In genomic region chr10:71131508-71132088, GRCh38 we compare ENCODE assay signal across 28 cellular contexts.
"Had no signal": no experiment of that assay in that cellular context is flagged by ENCODE, and none has a peak within 500 bp of the region (broad histone marks: within the 10 kb centered on the region; RNA-seq: fewer than 3 reads in every experiment).

No MANE protein-coding gene starts in this region.

- H3K4me2 ChIP-seq: SK-N-SH had no signal

- H3K9me3 Mint-ChIP-seq: activated CD8-positive, alpha-beta T cell treated with anti-CD3 and anti-CD28 coated beads for 36 hours; activated naive CD4-positive, alpha-beta T cell treated with anti-CD3 and anti-CD28 coated beads for 36 hours; activated T-helper 17 cell treated with anti-CD3 and anti-CD28 coated beads, Interleukin-2, amount 50 U/mL, for 72 hours; brain; IgD-negative memory B cell had no signal

- H3K9me3 ChIP-seq: SJCRH30, SK-N-SH had no signal

- DNase-seq: activated CD4-positive, alpha-beta T cell treated with anti-CD3 and anti-CD28 coated beads for 4 hours; activated CD4-positive, CD25-positive, alpha-beta regulatory T cell; activated CD8-positive, alpha-beta T cell treated with anti-CD3 and anti-CD28 coated beads for 36 hours; activated gamma-delta T cell; activated naive CD4-positive, alpha-beta T cell treated with anti-CD3 and anti-CD28 coated beads for 36 hours; activated T-cell treated with anti-CD3 and anti-CD28 coated beads for 4 hours; activated T-cell treated with anti-CD3 and anti-CD28 coated beads, Interleukin-2, amount 50 U/mL, for 48 hours; amygdala; KG1; NCI-H1092; NCI-H1417 treated with DMSO at 0.1 percent for 48 hours; NCI-H2029 treated with DMSO at 0.1 percent for 48 hours; NCI-H510A treated with DMSO at 0.1 percent for 48 hours; NCI-H69; NK-92 treated with Interleukin-12 subunit alpha and Interleukin-12 subunit beta, amount 100 ng/mL, for 24 hours; OCI-M1; Right ventricle myocardium superior; RPMI8226; SK-N-SH; T-helper 1 cell had no signal

- H3K27ac Mint-ChIP-seq: activated CD8-positive, alpha-beta T cell treated with anti-CD3 and anti-CD28 coated beads for 36 hours; activated naive CD4-positive, alpha-beta T cell treated with anti-CD3 and anti-CD28 coated beads for 36 hours; activated naive CD8-positive, alpha-beta T cell; activated T-helper 17 cell treated with anti-CD3 and anti-CD28 coated beads, Interleukin-2, amount 50 U/mL, for 72 hours; IgD-negative memory B cell had no signal

- H3K27me3 ChIP-seq: cardiac muscle cell, SJCRH30 had no signal

- H3K4me1 Mint-ChIP-seq: activated T-helper 17 cell treated with anti-CD3 and anti-CD28 coated beads, Interleukin-2, amount 50 U/mL, for 72 hours; IgD-negative memory B cell had no signal

- H3K36me3 ChIP-seq: cardiac muscle cell, SJCRH30 had no signal

- H3K36me3 Mint-ChIP-seq: activated naive CD8-positive, alpha-beta T cell; brain; IgD-negative memory B cell had no signal

- H3K9ac ChIP-seq: SK-N-SH had no signal

- ATAC-seq: activated CD8-positive, alpha-beta T cell treated with anti-CD3 and anti-CD28 coated beads for 36 hours; activated T-helper 17 cell treated with anti-CD3 and anti-CD28 coated beads, Interleukin-2, amount 50 U/mL, for 72 hours had no signal

- H3K4me1 ChIP-seq: SJCRH30 had no signal

- H3K27ac ChIP-seq: cardiac muscle cell, SJCRH30, VCaP had no signal

- H3K4me3 Mint-ChIP-seq: activated CD8-positive, alpha-beta T cell treated with anti-CD3 and anti-CD28 coated beads for 36 hours; activated naive CD4-positive, alpha-beta T cell treated with anti-CD3 and anti-CD28 coated beads for 36 hours; activated naive CD8-positive, alpha-beta T cell; activated T-helper 17 cell treated with anti-CD3 and anti-CD28 coated beads, Interleukin-2, amount 50 U/mL, for 72 hours; brain; IgD-negative memory B cell had no signal

- H3K4me3 ChIP-seq: cardiac muscle cell, SJCRH30 had no signal

- FAIRE-seq: astrocyte had no signal
